14 cellular contexts compared by ENCODE assay signal in the genomic region with DNA sequence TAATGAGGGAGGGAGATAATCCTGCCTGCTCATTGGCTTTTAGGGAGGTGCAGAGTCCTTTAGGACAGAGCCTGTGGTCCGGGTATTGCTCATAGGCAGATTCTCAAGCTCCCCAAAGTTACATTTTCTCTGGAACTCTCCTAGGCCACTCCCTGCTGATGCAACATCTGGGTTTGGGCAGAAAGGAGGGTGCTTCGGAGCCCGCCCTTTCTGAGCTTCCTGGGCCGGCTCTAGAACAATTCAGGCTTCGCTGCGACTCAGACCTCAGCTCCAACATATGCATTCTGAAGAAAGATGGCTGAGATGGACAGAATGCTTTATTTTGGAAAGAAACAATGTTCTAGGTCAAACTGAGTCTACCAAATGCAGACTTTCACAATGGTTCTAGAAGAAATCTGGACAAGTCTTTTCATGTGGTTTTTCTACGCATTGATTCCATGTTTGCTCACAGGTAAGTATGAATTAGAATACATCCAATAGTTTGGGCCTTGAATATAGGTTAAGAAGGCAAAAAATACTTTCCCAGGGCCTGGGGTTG. TPM values are rescaled to one million over a fixed set of nuclear protein-coding genes. Genes with fewer than 3 reads are reported as not detected.
A peak's percentile ranks its signal among the peaks of the same experiment; 100 is the strongest.
DNase-seq lines count a peak whose midpoint lies in the region; ATAC-seq and TF ChIP-seq lines count a peak whose summit lies in the region.
"Had no signal": no experiment of that assay in that cellular context is flagged by ENCODE, and none has a peak within 500 bp of the region (broad histone marks: within the 10 kb centered on the region; RNA-seq: fewer than 3 reads in every experiment).

A gene with protein sequence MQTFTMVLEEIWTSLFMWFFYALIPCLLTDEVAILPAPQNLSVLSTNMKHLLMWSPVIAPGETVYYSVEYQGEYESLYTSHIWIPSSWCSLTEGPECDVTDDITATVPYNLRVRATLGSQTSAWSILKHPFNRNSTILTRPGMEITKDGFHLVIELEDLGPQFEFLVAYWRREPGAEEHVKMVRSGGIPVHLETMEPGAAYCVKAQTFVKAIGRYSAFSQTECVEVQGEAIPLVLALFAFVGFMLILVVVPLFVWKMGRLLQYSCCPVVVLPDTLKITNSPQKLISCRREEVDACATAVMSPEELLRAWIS (plus strand): TSS at position 233 of the 538 bp plus-strand sequence. CDS start 131 bp downstream, at position 364.

- peak within 1 kb of the TSS; percentile 79 for H3K27ac Mint-ChIP-seq in GM23338

- no peaks in the 10 kb centered on the region for H3K9me3 ChIP-seq in lower lobe of right lung

- H3K27ac ChIP-seq in GM23338 (ENCODE audit: low read depth): peak within 1 kb of the TSS; percentile 29; the same call in 1 of the 2 replicates
- H3K27ac ChIP-seq in skin epidermis: peak within 1 kb of the TSS in 19 of 21 experiments; percentile 30 to 88 (median 71)
- no peak within 1 kb of the TSS for H3K27ac ChIP-seq in lower lobe of right lung

- no peak within 1 kb of the TSS for H3K4me2 ChIP-seq in GM23338
- H3K4me2 ChIP-seq: smooth muscle cell had no signal

- ATAC-seq in GM23338: peak; percentile 76
- ATAC-seq in GM19035 (IDR thresholded peaks at IDR 0.05; ENCODE audit: unreplicated experiment): no peak
- no peak for ATAC-seq in lower lobe of right lung
- ATAC-seq: naive thymus-derived CD8-positive, alpha-beta T cell had no signal

- H2AFZ ChIP-seq in GM23338: no peak within 1 kb of the TSS

- peaks cover 6% of the 10 kb centered on the region for H3K27me3 Mint-ChIP-seq in GM23338 (ENCODE audit: insufficient read depth, low read depth, poor library complexity)
- H3K27me3 Mint-ChIP-seq: naive thymus-derived CD8-positive, alpha-beta T cell had no signal

- no peak within 1 kb of the TSS for H3K4me3 ChIP-seq in GM23338
- peak within 1 kb of the TSS in 6 of 7 experiments; percentile 7 to 37 (median 18) for H3K4me3 ChIP-seq in skin epidermis
- no peak within 1 kb of the TSS for H3K4me3 ChIP-seq in lower lobe of right lung
- H3K4me3 ChIP-seq: smooth muscle cell had no signal

- no peaks in the 10 kb centered on the region for H3K27me3 ChIP-seq in GM23338 (ENCODE audit: insufficient read depth)
- no peaks in the 10 kb centered on the region for H3K27me3 ChIP-seq in lower lobe of right lung (ENCODE audit: low read depth)

- TF ChIP-seq CTCF in GM23338 (conservative IDR thresholded peaks at IDR 0.05; ENCODE audit: low read depth in 2 of 2): no peak
- no peak for TF ChIP-seq CTCF in lower lobe of right lung (IDR thresholded peaks at IDR 0.05)

- H3K9me2 ChIP-seq in GM23338 (ENCODE audit: insufficient read depth): no peaks in the 10 kb centered on the region

- intact Hi-C loops in lower lobe of right lung (cut with DNase I): no loop called here

- peaks cover 34% of the 10 kb centered on the region for H3K4me1 Mint-ChIP-seq in GM23338

- no peaks in the 10 kb centered on the region for H3K9me3 Mint-ChIP-seq in GM23338
- H3K9me3 Mint-ChIP-seq: naive thymus-derived CD8-positive, alpha-beta T cell had no signal

- no peaks in the 10 kb centered on the region for H3K36me3 Mint-ChIP-seq in GM23338 (ENCODE audit: low read depth)
- H3K36me3 Mint-ChIP-seq: naive thymus-derived CD8-positive, alpha-beta T cell had no signal

- no peaks in the 10 kb centered on the region for H3K36me3 ChIP-seq in GM23338 (ENCODE audit: insufficient read depth)
- no peaks in the 10 kb centered on the region for H3K36me3 ChIP-seq in lower lobe of right lung

- H3K4me1 ChIP-seq in GM23338 (ENCODE audit: insufficient read depth) (0 out of 2 replicates have a peak, but pooled peaks cover 6% of the 10 kb centered on the region), lower lobe of right lung (peaks cover 23% of the 10 kb centered on the region)

- H3K79me2 ChIP-seq in GM23338 (replicated peaks; ENCODE audit: insufficient read depth): no peaks in the 10 kb centered on the region

- no peak within 1 kb of the TSS for H3K4me3 Mint-ChIP-seq in GM23338
- H3K4me3 Mint-ChIP-seq: naive thymus-derived CD8-positive, alpha-beta T cell had no signal

- no peaks in the 10 kb centered on the region for H3F3A ChIP-seq in GM23338 (replicated peaks; ENCODE audit: low read depth)

- DNase-seq in GM23338 (ENCODE audit: low spot score): peak; percentile 60
- peak; percentile 85 for DNase-seq in RPMI7951 (ENCODE audit: low read depth)
- peak; percentile 72 for DNase-seq in fibroblast of peridontal ligament (ENCODE audit: extremely low read depth)
- no peak for DNase-seq in lower lobe of right lung
- no peak for DNase-seq in HUDEP-2 (lab: John Stamatoyannopoulos, UW; ENCODE audit: unreplicated experiment in 76 of 76)
- DNase-seq: activated naive CD4-positive, alpha-beta T cell; GDM1; Kasumi-1; naive thymus-derived CD8-positive, alpha-beta T cell; NCI-H446 treated with DMSO at 0.1 percent for 48 hours; SIG-M5 had no signal

- no peaks in the 10 kb centered on the region for H4K20me1 ChIP-seq in GM23338 (replicated peaks; ENCODE audit: insufficient read depth)

TF ChIP-seq in GM23338, 12 proteins besides CTCF, POLR2A, EP300 and RAD21:
- TF ChIP-seq CREB1 (CRISPR knock-in tag; IDR thresholded peaks at IDR 0.05; ENCODE audit: low read depth) (no peak), JUNB (IDR thresholded peaks at IDR 0.05; ENCODE audit: unreplicated experiment) (no peak)
- TF ChIP-seq, protein P1, sequence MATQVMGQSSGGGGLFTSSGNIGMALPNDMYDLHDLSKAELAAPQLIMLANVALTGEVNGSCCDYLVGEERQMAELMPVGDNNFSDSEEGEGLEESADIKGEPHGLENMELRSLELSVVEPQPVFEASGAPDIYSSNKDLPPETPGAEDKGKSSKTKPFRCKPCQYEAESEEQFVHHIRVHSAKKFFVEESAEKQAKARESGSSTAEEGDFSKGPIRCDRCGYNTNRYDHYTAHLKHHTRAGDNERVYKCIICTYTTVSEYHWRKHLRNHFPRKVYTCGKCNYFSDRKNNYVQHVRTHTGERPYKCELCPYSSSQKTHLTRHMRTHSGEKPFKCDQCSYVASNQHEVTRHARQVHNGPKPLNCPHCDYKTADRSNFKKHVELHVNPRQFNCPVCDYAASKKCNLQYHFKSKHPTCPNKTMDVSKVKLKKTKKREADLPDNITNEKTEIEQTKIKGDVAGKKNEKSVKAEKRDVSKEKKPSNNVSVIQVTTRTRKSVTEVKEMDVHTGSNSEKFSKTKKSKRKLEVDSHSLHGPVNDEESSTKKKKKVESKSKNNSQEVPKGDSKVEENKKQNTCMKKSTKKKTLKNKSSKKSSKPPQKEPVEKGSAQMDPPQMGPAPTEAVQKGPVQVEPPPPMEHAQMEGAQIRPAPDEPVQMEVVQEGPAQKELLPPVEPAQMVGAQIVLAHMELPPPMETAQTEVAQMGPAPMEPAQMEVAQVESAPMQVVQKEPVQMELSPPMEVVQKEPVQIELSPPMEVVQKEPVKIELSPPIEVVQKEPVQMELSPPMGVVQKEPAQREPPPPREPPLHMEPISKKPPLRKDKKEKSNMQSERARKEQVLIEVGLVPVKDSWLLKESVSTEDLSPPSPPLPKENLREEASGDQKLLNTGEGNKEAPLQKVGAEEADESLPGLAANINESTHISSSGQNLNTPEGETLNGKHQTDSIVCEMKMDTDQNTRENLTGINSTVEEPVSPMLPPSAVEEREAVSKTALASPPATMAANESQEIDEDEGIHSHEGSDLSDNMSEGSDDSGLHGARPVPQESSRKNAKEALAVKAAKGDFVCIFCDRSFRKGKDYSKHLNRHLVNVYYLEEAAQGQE (IDR thresholded peaks at IDR 0.05; ENCODE audit: unreplicated experiment): no peak

RNA-seq across cellular contexts. Expression of the gene that starts here (rescaled TPM):
- 2.1 and 4.6 TPM in 2 replicates for total RNA-seq in GM23338 (2014; rRNA removed; shearing (Covaris generic))
- 1.7 TPM in 2 replicates for polyA plus RNA-seq in GM23338 (2016; fragmentation: Nextera tagmentation; extraction: Ambion mirVana)
- 10.7 and 17.2 TPM in 2 replicates for total RNA-seq in RPMI7951 (2014; rRNA removed; shearing (Covaris generic))
- 1.8 TPM for total RNA-seq in lower lobe of right lung

Comparison
In these comparisons a context has a peak if more than half of its experiments do, and no peak if none do; other contexts are left out.
1. DNase-seq: peak in GM23338 (single experiment), RPMI7951 (single experiment) and fibroblast of peridontal ligament (single experiment); none in lower lobe of right lung (single experiment) and HUDEP-2 (0 of 76).
2. H3K4me3 ChIP-seq: peak in skin epidermis (6 of 7); none in GM23338 (single experiment) and lower lobe of right lung (single experiment).